8 cellular contexts compared by ENCODE assay signal in genomic region chrX:21374994-21375794, GRCh38. TPM values are rescaled to one million over a fixed set of nuclear protein-coding genes. Genes with fewer than 3 reads are reported as not detected.
DNase-seq lines count a peak whose midpoint lies in the region; ATAC-seq and TF ChIP-seq lines count a peak whose summit lies in the region.

No MANE protein-coding gene starts in this region.

- H3K36me3 ChIP-seq in mesodermal cell (ENCODE audit: control insufficient read depth, insufficient read depth, low read length) = no peaks in the 10 kb centered on the region

- H3K9me3 ChIP-seq in mesodermal cell (ENCODE audit: control insufficient read depth, low read length) = no peaks in the 10 kb centered on the region

- DNase-seq in Right ventricle myocardium inferior (ENCODE audit: missing footprints) (no peak), cardiac septum (ENCODE audit: low spot score) (no peak), cardiac fibroblast (ENCODE audit: low read depth in 2 of 2) (no peak), HPDE6-E6E7 (ENCODE audit: extremely low spot score) (no peak), DMS79 (lab: John Stamatoyannopoulos, UW) (no peak)

- TF ChIP-seq CTCF in cardiac fibroblast (IDR thresholded peaks at IDR 0.05; ENCODE audit: low read depth, low read length) = no peak

- no peaks in the 10 kb centered on the region for H3K4me1 ChIP-seq in mesodermal cell (ENCODE audit: control insufficient read depth, insufficient read depth, low read length, poor library complexity, severe bottlenecking)

- WGBS in mesodermal cell (ENCODE audit: insufficient coverage in 2 of 2), 2 experiments = 0% methylated on average over 8 to 10 of the region's 48 CpGs

- H3K27ac ChIP-seq in mesodermal cell (ENCODE audit: low read depth, low read length, severe bottlenecking) = no peak overlapping the region

- H3K4me3 ChIP-seq in cardiac fibroblast (replicated peaks in 1 of 2; ENCODE audit: low read depth in 2 of 2, low read length in 2 of 2) (peak overlapping the region; percentile 47 to 60), mesodermal cell (ENCODE audit: extremely low read depth, insufficient read depth, low read length, poor library complexity, severe bottlenecking) (peak overlapping the region; percentile 41)

- intact Hi-C loops in Right ventricle myocardium inferior (cut with DNase I) (no loop called here), cardiac septum (cut with DNase I) (no loop called here)

- ATAC-seq in Right ventricle myocardium inferior (peak; percentile 20), HG03520 (IDR thresholded peaks at IDR 0.05; ENCODE audit: unreplicated experiment) (peak; percentile 2)
- ATAC-seq in activated CD4-positive, CD25-positive, alpha-beta regulatory T cell treated with anti-CD3 and anti-CD28 coated beads, Interleukin-2, amount 50 U/mL, for 24 hours = no peak

RNA-seq across cellular contexts. Expression of gene CNKSR2, which starts 1.0 kb away (rescaled TPM):
- total RNA-seq in Right ventricle myocardium inferior (0.95 TPM), cardiac septum (1.00 TPM)
- 2.1 TPM for polyA plus RNA-seq in mesodermal cell (2013, experiment 1 of 2)
- 3.1 TPM for polyA plus RNA-seq in mesodermal cell (2013, experiment 2 of 2)

Comparison
In these comparisons a context has a peak if more than half of its experiments do, and no peak if none do; other contexts are left out.
1. ATAC-seq: peak in Right ventricle myocardium inferior (single experiment) and HG03520 (single experiment); none in activated CD4-positive, CD25-positive, alpha-beta regulatory T cell treated with anti-CD3 and anti-CD28 coated beads, Interleukin-2, amount 50 U/mL, for 24 hours (0 of 2).